1 cellular context compared by ENCODE assay signal in genomic region chr11:67276821-67277230, GRCh38.
TF ChIP-seq lines count a peak whose summit lies in the region.

No MANE protein-coding gene starts in this region.

TF ChIP-seq in GM23338, 12 proteins besides CTCF, POLR2A, EP300 and RAD21 (continued from another document):
- TF ChIP-seq ZNF462 (CRISPR knock-in tag; IDR thresholded peaks at IDR 0.05) (no peak), NANOG (IDR thresholded peaks at IDR 0.05; ENCODE audit: borderline replicate concordance) (no peak)
